29 cellular contexts compared by ENCODE assay signal in the genomic region with DNA sequence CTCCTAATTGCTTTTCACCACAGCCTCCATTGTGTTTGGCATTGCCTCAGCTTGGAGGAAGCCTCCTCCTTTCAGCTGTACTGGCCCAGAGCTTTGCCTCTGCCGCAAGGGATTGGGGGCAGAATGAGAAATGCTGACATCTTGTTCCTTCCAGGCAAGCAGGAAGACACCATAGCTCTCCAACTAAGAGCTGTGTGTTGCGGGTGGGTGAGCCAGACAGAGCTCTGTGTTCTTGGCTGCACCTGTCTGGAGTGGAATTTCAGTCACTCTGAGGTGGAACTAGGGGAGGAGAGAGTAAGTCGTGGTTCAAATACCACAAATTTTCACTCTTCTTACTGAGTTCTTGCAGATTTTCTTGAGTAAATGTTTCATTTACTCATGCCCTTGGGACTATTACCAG. TPM values are rescaled to one million over a fixed set of nuclear protein-coding genes. Genes with fewer than 3 reads are reported as not detected.
"Had no signal": no experiment of that assay in that cellular context is flagged by ENCODE, and none has a peak within 500 bp of the region (broad histone marks: within the 10 kb centered on the region; RNA-seq: fewer than 3 reads in every experiment).

No MANE protein-coding gene starts in this region.

- H3K27ac Mint-ChIP-seq: activated CD4-positive, alpha-beta T cell treated with anti-CD3 and anti-CD28 coated beads for 36 hours; activated CD8-positive, alpha-beta memory T cell treated with anti-CD3 and anti-CD28 coated beads, Interleukin-2, amount 10 ng/mL, durations not matched to agents 7 days and 5 days; activated CD8-positive, alpha-beta T cell treated with anti-CD3 and anti-CD28 coated beads, Interleukin-2, amount 10 ng/mL, durations not matched to agents 7 days and 5 days; activated naive CD8-positive, alpha-beta T cell; nephron; stimulated activated memory B cell treated with anti-CD40 and anti-IgM and Interleukin-4, amounts not matched to agents 10 μg/mL and 1 μg/mL and 100 μg/mL, for 72 hours had no signal

- H3K27ac ChIP-seq: epithelial cell of prostate, esophagus squamous epithelium, stomach, tibial artery had no signal

- H3K4me3 ChIP-seq: esophagus squamous epithelium, lung, mucosa of descending colon, stomach, tibial artery had no signal

- H3K36me3 ChIP-seq: esophagus squamous epithelium, stomach, tibial artery had no signal

- DNase-seq: activated CD4-positive, alpha-beta T cell treated with anti-CD3 and anti-CD28 coated beads for 36 hours; activated CD4-positive, CD25-positive, alpha-beta regulatory T cell; activated CD8-positive, alpha-beta memory T cell treated with anti-CD3 and anti-CD28 coated beads, Interleukin-2, amount 10 ng/mL, durations not matched to agents 7 days and 5 days; activated CD8-positive, alpha-beta T cell treated with anti-CD3 and anti-CD28 coated beads, Interleukin-2, amount 10 ng/mL, durations not matched to agents 7 days and 5 days; activated effector memory CD4-positive, alpha-beta T cell treated with Interleukin-2 at 50 U/mL for 16 hours; activated naive CD4-positive, alpha-beta T cell treated with Interleukin-2 at 50 U/mL for 16 hours; activated T-cell treated with anti-CD3 and anti-CD28 coated beads, Interleukin-2, amount 50 U/mL, for 48 hours; anterior cingulate cortex; dermis blood vessel endothelial cell; effector CD4-positive, alpha-beta T cell; esophagus squamous epithelium; glutamatergic neuron; hippocampal formation; kidney; mucosa of descending colon; posterior cingulate gyrus; small intestine; stimulated activated CD4-positive, alpha-beta T cell treated with anti-CD3 and anti-CD28 coated beads, Interleukin-4, amount 100 ng/mL, for 24 hours; stomach; tibial artery had no signal

- ATAC-seq: activated CD4-positive, alpha-beta T cell treated with anti-CD3 and anti-CD28 coated beads for 36 hours; activated CD8-positive, alpha-beta memory T cell treated with anti-CD3 and anti-CD28 coated beads, Interleukin-2, amount 10 ng/mL, durations not matched to agents 7 days and 5 days; activated CD8-positive, alpha-beta T cell treated with anti-CD3 and anti-CD28 coated beads, Interleukin-2, amount 10 ng/mL, durations not matched to agents 7 days and 5 days; left lobe of liver; mucosa of descending colon; sciatic nerve; stimulated activated memory B cell treated with anti-CD40 and anti-IgM and Interleukin-4, amounts not matched to agents 10 μg/mL and 1 μg/mL and 100 μg/mL, for 72 hours had no signal

- H3K4me1 Mint-ChIP-seq: stimulated activated memory B cell treated with anti-CD40 and anti-IgM and Interleukin-4, amounts not matched to agents 10 μg/mL and 1 μg/mL and 100 μg/mL, for 72 hours had no signal

- H3K4me3 Mint-ChIP-seq: activated CD4-positive, alpha-beta T cell treated with anti-CD3 and anti-CD28 coated beads for 36 hours; activated CD8-positive, alpha-beta memory T cell treated with anti-CD3 and anti-CD28 coated beads, Interleukin-2, amount 10 ng/mL, durations not matched to agents 7 days and 5 days; activated CD8-positive, alpha-beta T cell treated with anti-CD3 and anti-CD28 coated beads, Interleukin-2, amount 10 ng/mL, durations not matched to agents 7 days and 5 days; activated naive CD8-positive, alpha-beta T cell; nephron; stimulated activated memory B cell treated with anti-CD40 and anti-IgM and Interleukin-4, amounts not matched to agents 10 μg/mL and 1 μg/mL and 100 μg/mL, for 72 hours had no signal

- H3K36me3 Mint-ChIP-seq: activated naive CD8-positive, alpha-beta T cell; stimulated activated memory B cell treated with anti-CD40 and anti-IgM and Interleukin-4, amounts not matched to agents 10 μg/mL and 1 μg/mL and 100 μg/mL, for 72 hours had no signal

- H3K4me1 ChIP-seq: esophagus squamous epithelium, stomach, tibial artery had no signal

- H3K9me3 ChIP-seq: esophagus squamous epithelium, mucosa of descending colon, tibial artery had no signal

RNA-seq across cellular contexts. Expression of a gene that starts 36.6 kb away (rescaled TPM):
- total RNA-seq: activated CD4-positive, alpha-beta T cell treated with anti-CD3 and anti-CD28 coated beads for 36 hours; activated CD8-positive, alpha-beta memory T cell treated with anti-CD3 and anti-CD28 coated beads, Interleukin-2, amount 10 ng/mL, durations not matched to agents 7 days and 5 days; activated CD8-positive, alpha-beta T cell treated with anti-CD3 and anti-CD28 coated beads, Interleukin-2, amount 10 ng/mL, durations not matched to agents 7 days and 5 days; bronchial epithelial cell; left lobe of liver; T-helper 1 cell treated with Interleukin-12 subunit alpha and Interleukin-12 subunit beta and Interleukin-4 antibody, amounts not matched to agents 30 ng/mL and 1 ng/mL, for 36 hours had no signal
